In genomic region chr7:94620703-94621118, GRCh38 we compare ENCODE assay signal across 8 cellular contexts. TPM values are rescaled to one million over a fixed set of nuclear protein-coding genes. Genes with fewer than 3 reads are reported as not detected.
DNase-seq lines count a peak whose midpoint lies in the region; ATAC-seq and TF ChIP-seq lines count a peak whose summit lies in the region.

No MANE protein-coding gene starts in this region.

- peaks cover 14% of the 10 kb centered on the region for H3K4me1 ChIP-seq in foreskin keratinocyte

- H3K27ac ChIP-seq in foreskin keratinocyte = no peak overlapping the region

- no peaks in the 10 kb centered on the region for H3K27me3 ChIP-seq in foreskin keratinocyte

- DNase-seq in activated T-cell treated with anti-CD3 and anti-CD28 coated beads for 24 hours (ENCODE audit: low read depth) (peak; percentile 28), activated T-cell treated with anti-CD3 and anti-CD28 coated beads for 4 hours (no peak), NCI-H2081 treated with DMSO at 0.1 percent for 48 hours (lab: John Stamatoyannopoulos, UW) (peak; percentile 40), foreskin keratinocyte (peak; percentile 96 to 98), pons (ENCODE audit: low spot score) (peak; percentile 70), NCI-H187 treated with DMSO at 0.1 percent for 48 hours (lab: John Stamatoyannopoulos, UW) (no peak)
- peak; percentile 6 to 30 (median 17) for DNase-seq in activated CD8-positive, alpha-beta memory T cell treated with anti-CD3 and anti-CD28 coated beads for 48 hours (ENCODE audit: low read depth in 2 of 3, low spot score in 2 of 3)

- peak; percentile 98 for ATAC-seq in HG02798 (IDR thresholded peaks at IDR 0.05; ENCODE audit: poor library complexity, unreplicated experiment)
- peak; percentile 99 for ATAC-seq in foreskin keratinocyte

- TF ChIP-seq CTCF in foreskin keratinocyte (conservative IDR thresholded peaks at IDR 0.05) = peak; percentile 10

RNA-seq across cellular contexts. Expression of gene SGCE, which starts 35.2 kb away (rescaled TPM):
- 31.6 and 35.5 TPM in 2 replicates for total RNA-seq in foreskin keratinocyte
- polyA plus RNA-seq in foreskin keratinocyte = 27.4 and 28.4 TPM in 2 replicates

Comparison
In these comparisons a context has a peak if more than half of its experiments do, and no peak if none do; other contexts are left out.
1. DNase-seq: peak in activated T-cell treated with anti-CD3 and anti-CD28 coated beads for 24 hours (single experiment), NCI-H2081 treated with DMSO at 0.1 percent for 48 hours (single experiment), activated CD8-positive, alpha-beta memory T cell treated with anti-CD3 and anti-CD28 coated beads for 48 hours (3 of 3), foreskin keratinocyte (2 of 2) and pons (single experiment); none in activated T-cell treated with anti-CD3 and anti-CD28 coated beads for 4 hours (single experiment) and NCI-H187 treated with DMSO at 0.1 percent for 48 hours (single experiment).